ENCODE assay signal across 27 cellular contexts in genomic region chr3:117101697-117102096, GRCh38.
"Had no signal": no experiment of that assay in that cellular context is flagged by ENCODE, and none has a peak within 500 bp of the region (broad histone marks: within the 10 kb centered on the region; RNA-seq: fewer than 3 reads in every experiment).

No MANE protein-coding gene starts in this region.

- DNase-seq: cerebellar nuclear complex; dorsolateral prefrontal cortex; effector CD4-positive, alpha-beta T cell; foreskin melanocyte; hypothalamus; immature natural killer cell; islet precursor cell; kidney glomerular epithelial cell; left colon; left ventricle myocardium superior; lower lobe of right lung; natural killer cell; occipital lobe; ovary; posterior cingulate gyrus; psoas muscle; right cardiac atrium; sigmoid colon; spleen; stimulated activated CD4-positive, alpha-beta T cell treated with anti-CD3 and anti-CD28 coated beads, Interleukin-15, amount 100 ng/mL, for 24 hours; stimulated activated CD4-positive, alpha-beta T cell treated with anti-CD3 and anti-CD28 coated beads, Interleukin-2, amount 100 ng/mL, for 48 hours; stimulated activated naive B cell treated with anti-CD40 and anti-IgM and Interleukin-4, amounts not matched to agents 10 μg/mL and 1 μg/mL and 100 μg/mL, for 72 hours; upper lobe of left lung had no signal

- H3K4me3 ChIP-seq: dorsolateral prefrontal cortex, lower lobe of right lung, ovary, psoas muscle, sigmoid colon, skin epidermis, spleen, thoracic aorta, tibial nerve, upper lobe of left lung had no signal

- FAIRE-seq: urothelium cell line had no signal
